Comparison of ENCODE assay signal across 18 cellular contexts in genomic region chr1:203426870-203427269, GRCh38. TPM values are rescaled to one million over a fixed set of nuclear protein-coding genes. Genes with fewer than 3 reads are reported as not detected.
DNase-seq lines count a peak whose midpoint lies in the region; TF ChIP-seq lines count a peak whose summit lies in the region.
"Had no signal": no experiment of that assay in that cellular context is flagged by ENCODE, and none has a peak within 500 bp of the region (broad histone marks: within the 10 kb centered on the region; RNA-seq: fewer than 3 reads in every experiment).

No MANE protein-coding gene starts in this region.

- TF ChIP-seq CTCF in Caco-2 (IDR thresholded peaks at IDR 0.05; ENCODE audit: insufficient read depth in 1 of 2, low read depth in 1 of 2, low read length in 1 of 2, severe bottlenecking in 1 of 2, unreplicated experiment in 1 of 2) (no peak), colonic mucosa (IDR thresholded peaks at IDR 0.05) (no peak), neural progenitor cell (IDR thresholded peaks at IDR 0.05) (no peak), breast epithelium (IDR thresholded peaks at IDR 0.05) (no peak)

- H3K27me3 ChIP-seq in Caco-2 (replicated peaks; ENCODE audit: control insufficient read depth, insufficient read depth, low read length): no peaks in the 10 kb centered on the region
- no peaks in the 10 kb centered on the region for H3K27me3 ChIP-seq in colonic mucosa
- peaks cover 4% of the 10 kb centered on the region for H3K27me3 ChIP-seq in neural progenitor cell
- H3K27me3 ChIP-seq in breast epithelium: no peaks in the 10 kb centered on the region
- H3K27me3 ChIP-seq: BLaER1 treated with 17β-estradiol and CSF1 and Interleukin-3, amounts not matched to agents 10 nM and 100 nM had no signal

- H3K79me2 ChIP-seq in neural progenitor cell (ENCODE audit: low read depth): no peaks in the 10 kb centered on the region

- no peak overlapping the region for H2AFZ ChIP-seq in neural progenitor cell (replicated peaks)

- no peaks in the 10 kb centered on the region for H3F3A ChIP-seq in neural progenitor cell (ENCODE audit: low read depth)

- H3K4me3 ChIP-seq in Caco-2 (ENCODE audit: low read depth, low read length) (no peak overlapping the region), colonic mucosa (peak overlapping the region; percentile 36), neural progenitor cell (no peak overlapping the region), breast epithelium (no peak overlapping the region)
- H3K4me3 ChIP-seq: A549; BLaER1 treated with 17β-estradiol and CSF1 and Interleukin-3, amounts not matched to agents 10 nM and 100 nM; HAP-1; SJCRH30 had no signal

- no peak overlapping the region for H3K27ac Mint-ChIP-seq in Caco-2 (ENCODE audit: unreplicated experiment)
- peak overlapping the region; percentile 5 for H3K27ac Mint-ChIP-seq in neural progenitor cell

- peaks cover 36% of the 10 kb centered on the region for H3K4me1 Mint-ChIP-seq in Caco-2 (ENCODE audit: low read depth, unreplicated experiment)
- peaks cover 39% of the 10 kb centered on the region for H3K4me1 Mint-ChIP-seq in neural progenitor cell

- no peaks in the 10 kb centered on the region for H3K9me3 ChIP-seq in Caco-2
- H3K9me3 ChIP-seq in colonic mucosa: no peaks in the 10 kb centered on the region
- H3K9me3 ChIP-seq in neural progenitor cell (ENCODE audit: low read depth): no peaks in the 10 kb centered on the region
- H3K9me3 ChIP-seq in breast epithelium: no peaks in the 10 kb centered on the region
- H3K9me3 ChIP-seq: A549, HAP-1, SJCRH30 had no signal

- H3K27me3 Mint-ChIP-seq in Caco-2 (ENCODE audit: insufficient read depth, unreplicated experiment) (no peaks in the 10 kb centered on the region), neural progenitor cell (ENCODE audit: insufficient read depth, low read depth) (peaks cover 17% of the 10 kb centered on the region)

- no peak overlapping the region for H3K4me2 ChIP-seq in neural progenitor cell
- H3K4me2 ChIP-seq: A549 had no signal

- BruUV-seq in Caco-2 (replicated peaks; lab: Mats Ljungman, UMichigan): no TSS peak

- H3K27ac ChIP-seq in colonic mucosa (peak overlapping the region; percentile 86), neural progenitor cell (no peak overlapping the region), breast epithelium (no peak overlapping the region)
- H3K27ac ChIP-seq: A549, RWPE1, SJCRH30 had no signal

- CTCF ChIA-PET in Caco-2 (lab: Charles Lee): interaction anchor here (1.0 to 1.4 kb wide), 2 partner anchors 14 to 84 kb away, joined by 5 to 6 read pairs; no protein-coding TSS in a partner anchor

- no peaks in the 10 kb centered on the region; the same call in 1 of the 2 replicates for H3K36me3 ChIP-seq in Caco-2 (ENCODE audit: control insufficient read depth, insufficient read depth, low read length)
- H3K36me3 ChIP-seq in colonic mucosa: no peaks in the 10 kb centered on the region
- H3K36me3 ChIP-seq in neural progenitor cell: no peaks in the 10 kb centered on the region
- no peaks in the 10 kb centered on the region for H3K36me3 ChIP-seq in breast epithelium
- H3K36me3 ChIP-seq: BLaER1 treated with 17β-estradiol and CSF1 and Interleukin-3, amounts not matched to agents 10 nM and 100 nM; HAP-1; SJCRH30 had no signal

- no peaks in the 10 kb centered on the region for H3K36me3 Mint-ChIP-seq in Caco-2 (ENCODE audit: insufficient read depth, unreplicated experiment)
- H3K36me3 Mint-ChIP-seq in neural progenitor cell: no peaks in the 10 kb centered on the region

- H3K9ac ChIP-seq in colonic mucosa (ENCODE audit: low read depth in 2 of 2, low read length in 2 of 2) (peak overlapping the region; percentile 51 to 94), neural progenitor cell (no peak overlapping the region)
- H3K9ac ChIP-seq: BLaER1 treated with 17β-estradiol and CSF1 and Interleukin-3, amounts not matched to agents 10 nM and 100 nM had no signal

- H3K4me3 Mint-ChIP-seq in Caco-2 (ENCODE audit: unreplicated experiment) (peak overlapping the region; percentile 12), neural progenitor cell (no peak overlapping the region)

- POLR2A ChIA-PET in Caco-2 (lab: Charles Lee): no interaction called here

- no peak for TF ChIP-seq POLR2A in breast epithelium (IDR thresholded peaks at IDR 0.05)

- H3K9me3 Mint-ChIP-seq in Caco-2 (ENCODE audit: unreplicated experiment) (no peaks in the 10 kb centered on the region), neural progenitor cell (peaks cover 3% of the 10 kb centered on the region)

- DNase-seq in Caco-2 (peak; percentile 56 to 62), NCI-H146 treated with DMSO at 0.1 percent for 48 hours (lab: John Stamatoyannopoulos, UW; ENCODE audit: unreplicated experiment) (peak; percentile 57), colonic mucosa (peak; percentile 81), neural progenitor cell (ENCODE audit: low spot score) (no peak), breast epithelium (ENCODE audit: low spot score in 2 of 2) (no peak), NOMO-1 treated with dmso at 0.1 percent for 144 hours (lab: John Stamatoyannopoulos, UW; ENCODE audit: unreplicated experiment) (no peak), HuH-7.5 (ENCODE audit: low spot score) (no peak)
- no peak for DNase-seq in activated T-cell treated with anti-CD3 and anti-CD28 coated beads, Interleukin-2, amount 50 U/mL, for 1 hour
- DNase-seq: DMS 273 treated with DMSO at 0.1 percent for 48 hours; NCI-H1105 treated with DMSO at 0.1 percent for 48 hours; NCI-H187 treated with DMSO at 0.1 percent for 48 hours; NCI-H510A treated with DMSO at 0.1 percent for 48 hours; NK-92 treated with Interleukin-12 subunit alpha and Interleukin-12 subunit beta, amount 100 ng/mL, for 24 hours; SJCRH30 had no signal

- no peaks in the 10 kb centered on the region for H4K20me1 ChIP-seq in neural progenitor cell (ENCODE audit: low read depth)
- H4K20me1 ChIP-seq: BLaER1 treated with 17β-estradiol and CSF1 and Interleukin-3, amounts not matched to agents 10 nM and 100 nM had no signal

- H3K4me1 ChIP-seq in Caco-2 (peaks cover 37% of the 10 kb centered on the region), colonic mucosa (peaks cover 18% of the 10 kb centered on the region), neural progenitor cell (no peaks in the 10 kb centered on the region), breast epithelium (peaks cover 0 to 11% of the 10 kb centered on the region in 2 donors)
- H3K4me1 ChIP-seq: HAP-1, SJCRH30 had no signal

- intact Hi-C loops in Caco-2 (cut with micrococcal nuclease; ENCODE audit: unreplicated experiment): loop anchor here (5.0 kb wide), 1 partner anchor 85 kb away; no protein-coding TSS in a partner anchor
- intact Hi-C loops in colonic mucosa (cut with DNase I): no loop called here
- intact Hi-C loops in breast epithelium (cut with DNase I; ENCODE audit: low total_unique reads): loop anchor here (10.0 kb wide), 1 partner anchor 1672 kb away; no protein-coding TSS in a partner anchor

RNA-seq across cellular contexts. Expression of gene PRELP, which starts 48.7 kb away (rescaled TPM):
- total RNA-seq in Caco-2 (2022) (not detected in 2 replicates), colonic mucosa (1 to 10 TPM; 2.4 to 9.3 TPM), neural progenitor cell (ENCODE audit: low replicate concordance) (0.26 and 0.34 TPM in 2 replicates), breast epithelium (100 to 1,000 TPM in 1 of 3 donors, 10 to 100 TPM in 2; 27.4 to 132 (median 42.0) TPM)
- total RNA-seq: SJCRH30 had no signal

Comparison
In these comparisons a context has a peak if more than half of its experiments do, and no peak if none do; other contexts are left out.
1. DNase-seq: peak in Caco-2 (2 of 2), NCI-H146 treated with DMSO at 0.1 percent for 48 hours (single experiment) and colonic mucosa (single experiment); none in neural progenitor cell (single experiment), breast epithelium (0 of 2), activated T-cell treated with anti-CD3 and anti-CD28 coated beads, Interleukin-2, amount 50 U/mL, for 1 hour (single experiment), NOMO-1 treated with dmso at 0.1 percent for 144 hours (single experiment) and HuH-7.5 (single experiment).